ENCODE assay signal across 22 cellular contexts in genomic region chr18:41747723-41748242, GRCh38.
"Had no signal": no experiment of that assay in that cellular context is flagged by ENCODE, and none has a peak within 500 bp of the region (broad histone marks: within the 10 kb centered on the region; RNA-seq: fewer than 3 reads in every experiment).

No MANE protein-coding gene starts in this region.

- H3K27me3 ChIP-seq: esophagus muscularis mucosa, foreskin keratinocyte, heart left ventricle, hepatocyte, left lung had no signal

- H3K79me2 ChIP-seq: hepatocyte had no signal

- FAIRE-seq: endothelial cell of umbilical vein, frontal cortex, islet of Langerhans, keratinocyte had no signal

- H3K4me1 Mint-ChIP-seq: naive B cell had no signal

- H3K36me3 ChIP-seq: esophagus muscularis mucosa, gastroesophageal sphincter, heart left ventricle, left lung, lower lobe of right lung had no signal

- H3K4me3 ChIP-seq: coronary artery, dorsolateral prefrontal cortex, esophagus muscularis mucosa, gastroesophageal sphincter, heart left ventricle, hepatocyte, left lung, lower lobe of right lung, mucosa of descending colon had no signal

- H3K27ac ChIP-seq: coronary artery, dorsolateral prefrontal cortex, esophagus muscularis mucosa, foreskin keratinocyte, gastroesophageal sphincter, heart left ventricle, hepatocyte, left lung, lower lobe of right lung had no signal

- H3K4me3 Mint-ChIP-seq: mesothelial cell of epicardium, naive B cell had no signal

- H3K27ac Mint-ChIP-seq: mesothelial cell of epicardium, naive B cell had no signal

- H3K4me2 ChIP-seq: hepatocyte had no signal

- H3K9me3 Mint-ChIP-seq: mesothelial cell of epicardium had no signal

- DNase-seq: dermis blood vessel endothelial cell; dorsolateral prefrontal cortex; effector CD4-positive, alpha-beta T cell; effector memory CD4-positive, alpha-beta T cell; foreskin keratinocyte; heart left ventricle; left cardiac atrium; left lung; left ventricle myocardium superior; lower lobe of right lung; mesenchymal stem cell; mucosa of descending colon; naive B cell had no signal

- H3K36me3 Mint-ChIP-seq: mesothelial cell of epicardium, naive B cell had no signal

- H2AFZ ChIP-seq: hepatocyte had no signal

- H3K9me3 ChIP-seq: esophagus muscularis mucosa, gastroesophageal sphincter, heart left ventricle, left lung, lower lobe of right lung, mucosa of descending colon had no signal

- H3K27me3 Mint-ChIP-seq: naive B cell had no signal

- ATAC-seq: foreskin keratinocyte, gastroesophageal sphincter, heart left ventricle, left cardiac atrium, left lung, left ventricle myocardium superior, lower lobe of right lung, mucosa of descending colon had no signal

- H3K4me1 ChIP-seq: esophagus muscularis mucosa, gastroesophageal sphincter, heart left ventricle, left lung, lower lobe of right lung had no signal
